Comparison of ENCODE assay signal across 8 cellular contexts in the genomic region with DNA sequence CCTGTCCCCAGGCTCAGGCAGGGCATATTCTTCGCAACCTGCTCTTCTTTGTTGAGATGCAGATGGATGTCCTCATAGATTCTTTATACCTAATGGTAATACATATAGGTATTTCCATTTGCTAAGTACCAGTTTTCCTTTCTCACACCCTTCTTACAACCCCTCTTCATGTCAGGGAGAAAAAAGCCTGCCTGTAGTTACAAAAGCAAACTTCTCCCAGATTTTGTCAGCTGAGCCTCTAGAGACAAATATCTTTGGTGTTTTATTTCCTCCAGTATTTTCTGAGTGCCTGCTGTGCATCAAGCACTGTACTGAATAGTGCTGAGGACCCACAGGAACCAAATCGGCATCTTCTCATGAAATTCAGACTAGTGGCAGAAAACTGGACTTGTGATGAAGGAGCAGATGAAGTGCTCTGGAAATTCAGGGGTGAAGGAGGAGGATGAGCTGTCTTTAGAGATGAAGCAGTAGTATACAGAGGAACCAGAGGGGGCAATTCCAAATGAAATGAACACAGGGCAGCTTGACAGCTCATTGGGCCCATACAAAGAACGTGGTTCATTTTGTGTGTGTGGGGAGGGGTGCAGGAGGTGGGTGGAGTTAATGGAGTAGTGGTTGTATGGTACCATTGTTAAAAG. TPM values are rescaled to one million over a fixed set of nuclear protein-coding genes. Genes with fewer than 3 reads are reported as not detected.
DNase-seq lines count a peak whose midpoint lies in the region; ATAC-seq, FAIRE-seq and TF ChIP-seq lines count a peak whose summit lies in the region.

No MANE protein-coding gene starts in this region.

- TF ChIP-seq CTCF in 22Rv1 (IDR thresholded peaks at IDR 0.05) (no peak), kidney (IDR thresholded peaks at IDR 0.05; ENCODE audit: borderline replicate concordance, extremely low read depth, insufficient read depth) (no peak), upper lobe of left lung (IDR thresholded peaks at IDR 0.05) (no peak), D721Med (IDR thresholded peaks at IDR 0.05; ENCODE audit: insufficient read depth, missing control alignments) (no peak)

- no peak for TF ChIP-seq EP300 in upper lobe of left lung (IDR thresholded peaks at IDR 0.05)

- no peaks in the 10 kb centered on the region for H3K27me3 Mint-ChIP-seq in activated T-cell treated with anti-CD3 and anti-CD28 coated beads, Interleukin-2, amount 50 U/mL, for 72 hours (ENCODE audit: low read depth)

- H3K36me3 ChIP-seq in kidney (ENCODE audit: control insufficient read depth in 1 of 2, insufficient read depth in 2 of 2, low read length in 2 of 2) = peaks cover 14 to 26% of the 10 kb centered on the region in 2 donors
- H3K36me3 ChIP-seq in upper lobe of left lung = peaks cover 0 to 29% (median 8%) of the 10 kb centered on the region in 4 donors

- DNase-seq in GM19239 (ENCODE audit: insufficient read length, low spot score) (no peak), kidney (no peak), upper lobe of left lung (no peak), NCI-H146 treated with DMSO at 0.1 percent for 48 hours (lab: John Stamatoyannopoulos, UW; ENCODE audit: unreplicated experiment) (no peak), NCI-H446 (lab: John Stamatoyannopoulos, UW) (no peak), D721Med (ENCODE audit: insufficient read length, low spot score) (no peak)
- DNase-seq in activated T-cell treated with anti-CD3 and anti-CD28 coated beads, Interleukin-2, amount 50 U/mL, for 72 hours = no peak

- H3K36me3 Mint-ChIP-seq in activated T-cell treated with anti-CD3 and anti-CD28 coated beads, Interleukin-2, amount 50 U/mL, for 72 hours (ENCODE audit: insufficient read depth in 2 of 2) = peaks cover 8 to 9% of the 10 kb centered on the region in 2 donors

- H3K9me3 ChIP-seq in kidney (ENCODE audit: control insufficient read depth in 1 of 2, low read length in 2 of 2) (no peaks in the 10 kb centered on the region), upper lobe of left lung (no peaks in the 10 kb centered on the region)

- H3K27ac Mint-ChIP-seq in activated T-cell treated with anti-CD3 and anti-CD28 coated beads, Interleukin-2, amount 50 U/mL, for 72 hours = peak overlapping the region; percentile 87

- peak overlapping the region; percentile 75 for H3K27ac ChIP-seq in 22Rv1
- H3K27ac ChIP-seq in kidney (ENCODE audit: low read depth in 2 of 2, low read length in 2 of 2) = peak overlapping the region in 1 of 2 donors; percentile 29
- peak overlapping the region; percentile 85 to 94 (median 92) for H3K27ac ChIP-seq in upper lobe of left lung

- H3K4me1 Mint-ChIP-seq in activated T-cell treated with anti-CD3 and anti-CD28 coated beads, Interleukin-2, amount 50 U/mL, for 72 hours (ENCODE audit: low read depth) = peaks cover 40% of the 10 kb centered on the region

- peak; percentile 42 for FAIRE-seq in GM19239 (lab: Jason Lieb, UNC)
- no peak for FAIRE-seq in kidney (lab: Jason Lieb, UNC)
- FAIRE-seq in D721Med (lab: Jason Lieb, UNC) = no peak

- intact Hi-C loops in kidney (cut with DNase I) = no loop called here

- H3K4me3 Mint-ChIP-seq in activated T-cell treated with anti-CD3 and anti-CD28 coated beads, Interleukin-2, amount 50 U/mL, for 72 hours = peak overlapping the region; percentile 87 to 88

- H3K4me3 ChIP-seq in kidney (ENCODE audit: low read length in 2 of 2) (peak overlapping the region; percentile 6 to 72), upper lobe of left lung (peak overlapping the region in 3 of 4 donors; percentile 61 to 89 (median 61))

- H3K9ac ChIP-seq in kidney (ENCODE audit: low read length in 2 of 2) = peak overlapping the region; percentile 43 to 66

- TF ChIP-seq POLR2A in upper lobe of left lung (IDR thresholded peaks at IDR 0.05) = no peak

- H3K4me1 ChIP-seq in kidney (ENCODE audit: control insufficient read depth in 1 of 2, insufficient read depth in 1 of 2, low read depth in 1 of 2, low read length in 2 of 2) (peaks cover 0 to 4% of the 10 kb centered on the region in 2 donors), upper lobe of left lung (peaks cover 11 to 20% (median 15%) of the 10 kb centered on the region in 4 donors)

- H3K9me3 Mint-ChIP-seq in activated T-cell treated with anti-CD3 and anti-CD28 coated beads, Interleukin-2, amount 50 U/mL, for 72 hours = no peaks in the 10 kb centered on the region

- H3K27me3 ChIP-seq in upper lobe of left lung = no peaks in the 10 kb centered on the region

- 71 to 79% methylated on average over 3 of the region's 3 CpGs for WGBS in upper lobe of left lung, 2 donors

- no peak for ATAC-seq in activated T-cell treated with anti-CD3 and anti-CD28 coated beads, Interleukin-2, amount 50 U/mL, for 72 hours (replicated peaks in 1 of 2)
- ATAC-seq in upper lobe of left lung (ENCODE audit: low FRiP score in 2 of 2) = no peak

RNA-seq across cellular contexts. Expression of a gene that starts 33.4 kb away (rescaled TPM):
- total RNA-seq in activated T-cell treated with anti-CD3 and anti-CD28 coated beads, Interleukin-2, amount 50 U/mL, for 72 hours = 10 to 100 TPM; 41.7 to 51.9 TPM
- total RNA-seq in kidney (55.9 TPM), upper lobe of left lung (10 to 100 TPM in 3 of 6 donors, 1 to 10 TPM in 3; 6.3 to 24.3 (median 10.5) TPM)
- polyA plus RNA-seq in kidney (ENCODE audit: insufficient read depth, low read depth, low replicate concordance) = 28.6 TPM
